ENCODE assay signal across 8 cellular contexts in genomic region chr3:108602249-108602934, GRCh38. TPM values are rescaled to one million over a fixed set of nuclear protein-coding genes. Genes with fewer than 3 reads are reported as not detected.
DNase-seq lines count a peak whose midpoint lies in the region; ATAC-seq and TF ChIP-seq lines count a peak whose summit lies in the region.

No MANE protein-coding gene starts in this region.

- H3K36me3 Mint-ChIP-seq in activated T-cell treated with anti-CD3 and anti-CD28 coated beads, Interleukin-2, amount 50 U/mL, for 72 hours (ENCODE audit: insufficient read depth in 2 of 2) = peaks cover 2 to 5% of the 10 kb centered on the region in 2 donors

- H3K27ac Mint-ChIP-seq in activated T-cell treated with anti-CD3 and anti-CD28 coated beads, Interleukin-2, amount 50 U/mL, for 72 hours = peak overlapping the region; percentile 75

- no peak overlapping the region for H3K4me3 ChIP-seq in colonic mucosa

- intact Hi-C loops in colonic mucosa (cut with DNase I) = no loop called here

- ATAC-seq in GM18499 (IDR thresholded peaks at IDR 0.05; ENCODE audit: insufficient read depth, unreplicated experiment) (peak; percentile 69), HG02642 (IDR thresholded peaks at IDR 0.05; ENCODE audit: poor library complexity, unreplicated experiment) (peak; percentile 74), GM21515 (IDR thresholded peaks at IDR 0.05; ENCODE audit: unreplicated experiment) (no peak)
- ATAC-seq in activated T-cell treated with anti-CD3 and anti-CD28 coated beads, Interleukin-2, amount 50 U/mL, for 72 hours (replicated peaks in 1 of 2) = peak; percentile 49 to 64

- no peak overlapping the region for H3K9ac ChIP-seq in colonic mucosa (ENCODE audit: low read depth in 2 of 2, low read length in 2 of 2)

- H3K36me3 ChIP-seq in colonic mucosa = no peaks in the 10 kb centered on the region

- H3K4me1 Mint-ChIP-seq in activated T-cell treated with anti-CD3 and anti-CD28 coated beads, Interleukin-2, amount 50 U/mL, for 72 hours (ENCODE audit: low read depth) = peaks cover 50% of the 10 kb centered on the region

- no peaks in the 10 kb centered on the region for H3K27me3 ChIP-seq in colonic mucosa

- no peak for TF ChIP-seq CTCF in colonic mucosa (IDR thresholded peaks at IDR 0.05)

- no peaks in the 10 kb centered on the region for H3K27me3 Mint-ChIP-seq in activated T-cell treated with anti-CD3 and anti-CD28 coated beads, Interleukin-2, amount 50 U/mL, for 72 hours (ENCODE audit: low read depth)

- peak overlapping the region; percentile 17 to 74 for H3K4me3 Mint-ChIP-seq in activated T-cell treated with anti-CD3 and anti-CD28 coated beads, Interleukin-2, amount 50 U/mL, for 72 hours

- H3K9me3 ChIP-seq in colonic mucosa = no peaks in the 10 kb centered on the region

- H3K27ac ChIP-seq in colonic mucosa = no peak overlapping the region

- H3K4me1 ChIP-seq in colonic mucosa = no peaks in the 10 kb centered on the region

- H3K9me3 Mint-ChIP-seq in activated T-cell treated with anti-CD3 and anti-CD28 coated beads, Interleukin-2, amount 50 U/mL, for 72 hours = no peaks in the 10 kb centered on the region

- peak; percentile 12 to 28 for DNase-seq in activated T-cell treated with anti-CD3 and anti-CD28 coated beads, Interleukin-2, amount 50 U/mL, for 72 hours
- DNase-seq in middle frontal gyrus (ENCODE audit: extremely low spot score, low spot score) (peak; percentile 51), colonic mucosa (no peak), DMS79 (lab: John Stamatoyannopoulos, UW) (no peak), NCI-H1436 treated with DMSO at 0.1 percent for 48 hours (lab: John Stamatoyannopoulos, UW) (no peak)

RNA-seq across cellular contexts. Expression of gene DZIP3, which starts 12.9 kb away (rescaled TPM):
- 10 to 100 TPM; 21.2 to 25.2 TPM for total RNA-seq in activated T-cell treated with anti-CD3 and anti-CD28 coated beads, Interleukin-2, amount 50 U/mL, for 72 hours
- total RNA-seq in colonic mucosa = 1 to 10 TPM; 6.8 to 8.5 TPM

RNA-seq across cellular contexts. Expression of gene CIP2A, which starts 13.2 kb away (rescaled TPM):
- total RNA-seq in activated T-cell treated with anti-CD3 and anti-CD28 coated beads, Interleukin-2, amount 50 U/mL, for 72 hours = 10 to 100 TPM; 32.5 to 42.1 TPM
- 10 to 100 TPM in 1 of 2 donors, 1 to 10 TPM in 1; 5.3 to 18.5 TPM for total RNA-seq in colonic mucosa

Comparison
In these comparisons a context has a peak if more than half of its experiments do, and no peak if none do; other contexts are left out.
1. DNase-seq: peak in activated T-cell treated with anti-CD3 and anti-CD28 coated beads, Interleukin-2, amount 50 U/mL, for 72 hours (2 of 2) and middle frontal gyrus (single experiment); none in colonic mucosa (single experiment), DMS79 (single experiment) and NCI-H1436 treated with DMSO at 0.1 percent for 48 hours (single experiment).